24 cellular contexts compared by ENCODE assay signal in the genomic region with DNA sequence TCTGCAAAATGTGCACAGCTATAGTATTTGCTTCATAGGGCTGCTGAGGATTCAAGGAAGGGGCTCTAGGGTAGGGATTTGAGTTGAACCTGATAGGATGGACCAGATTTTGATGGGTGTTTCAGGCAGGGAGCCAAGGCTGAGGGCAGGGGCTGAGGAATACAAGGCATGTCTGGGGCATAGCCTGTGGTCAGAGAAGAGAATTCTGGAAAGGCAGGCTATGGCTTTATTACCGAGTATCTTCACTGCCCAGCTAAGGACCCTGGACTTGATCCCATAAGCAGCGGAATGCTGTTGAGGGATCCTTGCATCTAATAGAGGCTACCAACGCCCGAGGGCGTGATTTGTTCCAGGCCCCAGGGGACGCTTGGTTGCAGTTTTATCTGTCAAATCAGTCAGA.
"Had no signal": no experiment of that assay in that cellular context is flagged by ENCODE, and none has a peak within 500 bp of the region (broad histone marks: within the 10 kb centered on the region; RNA-seq: fewer than 3 reads in every experiment).

No MANE protein-coding gene starts in this region.

- H3K27me3 ChIP-seq: colonic mucosa, neural progenitor cell, right lobe of liver, stomach, tibial artery, upper lobe of left lung, uterus had no signal

- H3K36me3 ChIP-seq: colonic mucosa, lower lobe of right lung, neural progenitor cell, right lobe of liver, stomach, tibial artery, upper lobe of left lung, uterus had no signal

- H3K4me3 ChIP-seq: colonic mucosa, lower lobe of right lung, neural progenitor cell, right lobe of liver, smooth muscle cell, stomach, tibial artery, upper lobe of left lung, uterus had no signal

- ATAC-seq: left colon; left ventricle myocardium superior; naive thymus-derived CD4-positive, alpha-beta T cell; right lobe of liver had no signal

- H3K4me2 ChIP-seq: neural progenitor cell, smooth muscle cell had no signal

- H2AFZ ChIP-seq: neural progenitor cell, parathyroid adenoma had no signal

- H3K79me2 ChIP-seq: parathyroid adenoma had no signal

- H3K9ac ChIP-seq: neural progenitor cell, parathyroid adenoma had no signal

- H3K9me3 ChIP-seq: colonic mucosa, lower lobe of right lung, right lobe of liver, stomach, tibial artery, upper lobe of left lung, uterus had no signal

- H3K27ac ChIP-seq: colonic mucosa, lower lobe of right lung, neural progenitor cell, parathyroid adenoma, right lobe of liver, upper lobe of left lung, uterus had no signal

- H3K4me1 ChIP-seq: colonic mucosa, parathyroid adenoma, right lobe of liver, uterus had no signal

- DNase-seq: colonic mucosa; effector CD4-positive, alpha-beta T cell; hypothalamus; immature natural killer cell; islet precursor cell; kidney glomerular epithelial cell; left colon; left ventricle myocardium superior; lower lobe of right lung; midbrain; naive thymus-derived CD4-positive, alpha-beta T cell; right lobe of liver; stimulated activated CD4-positive, alpha-beta T cell treated with anti-CD3 and anti-CD28 coated beads, Interleukin-12 subunit alpha, Interleukin-12 subunit beta, amount 100 ng/mL, for 4 hours; stimulated activated CD4-positive, alpha-beta T cell treated with anti-CD3 and anti-CD28 coated beads, Interleukin-1b, Interleukin-23, amount 100 ng/mL, for 48 hours; stimulated activated CD4-positive, alpha-beta T cell treated with anti-CD3 and anti-CD28 coated beads, Interleukin-4, amount 100 ng/mL, for 1 hour; stimulated activated CD8-positive, alpha-beta memory T cell treated with anti-CD3 and anti-CD28 coated beads, Interleukin-4, amount 100 ng/mL, for 48 hours; stimulated activated naive CD4-positive, alpha-beta T cell; stomach; tibial artery; upper lobe of left lung; uterus had no signal
